17 cellular contexts compared by ENCODE assay signal in the genomic region with DNA sequence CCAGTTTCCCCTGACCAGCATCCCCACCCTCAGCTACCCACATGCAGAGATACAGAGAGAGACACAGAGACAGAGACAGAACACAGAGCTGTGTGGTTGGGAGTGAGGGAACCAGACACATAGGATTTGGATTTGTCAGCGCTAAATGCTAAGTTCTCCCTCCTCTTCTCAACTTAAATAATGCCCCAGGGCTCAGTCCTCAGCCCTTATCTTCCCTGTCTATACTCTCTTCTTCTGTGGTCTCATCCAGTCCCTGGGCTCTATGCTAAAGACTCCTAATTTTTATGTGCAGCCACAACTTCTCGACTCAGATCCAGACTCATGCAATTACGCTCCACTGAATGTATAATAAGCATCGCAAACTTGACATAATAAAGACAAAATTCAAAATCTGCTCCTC. TPM values are rescaled to one million over a fixed set of nuclear protein-coding genes. Genes with fewer than 3 reads are reported as not detected.
"Had no signal": no experiment of that assay in that cellular context is flagged by ENCODE, and none has a peak within 500 bp of the region (broad histone marks: within the 10 kb centered on the region; RNA-seq: fewer than 3 reads in every experiment).

No MANE protein-coding gene starts in this region.

- DNase-seq: colonic mucosa; dermis blood vessel endothelial cell; effector memory CD4-positive, alpha-beta T cell; erythroblast; esophagus squamous epithelium; foreskin melanocyte; kidney; mesendoderm; midbrain; naive thymus-derived CD8-positive, alpha-beta T cell; stimulated activated CD4-positive, alpha-beta T cell treated with anti-CD3 and anti-CD28 coated beads, Interleukin-2, amount 100 ng/mL, for 24 hours; stimulated activated CD4-positive, alpha-beta T cell treated with anti-CD3 and anti-CD28 coated beads, Interleukin-4, amount 100 ng/mL, for 24 hours; stimulated activated naive CD4-positive, alpha-beta T cell treated with Interleukin-2 at 50 U/mL for 16 hours; stomach; tibial artery had no signal

- H3K4me3 ChIP-seq: colonic mucosa, esophagus squamous epithelium, prostate gland, right atrium auricular region, stomach, tibial artery had no signal

- H3K9me3 ChIP-seq: colonic mucosa, prostate gland had no signal

- H3K4me1 ChIP-seq: colonic mucosa had no signal

- H3K27me3 ChIP-seq: colonic mucosa, esophagus squamous epithelium, right atrium auricular region, stomach, tibial artery had no signal

- H3K27ac ChIP-seq: colonic mucosa, esophagus squamous epithelium, prostate gland, right atrium auricular region, stomach, tibial artery had no signal

- H3K36me3 ChIP-seq: colonic mucosa, esophagus squamous epithelium, prostate gland, right atrium auricular region, stomach, tibial artery had no signal

RNA-seq across cellular contexts. Expression of a gene that starts 47.1 kb away (rescaled TPM):
- polyA plus RNA-seq: naive thymus-derived CD8-positive, alpha-beta T cell had no signal
